15 cellular contexts compared by ENCODE assay signal in genomic region chr17:57894848-57895247, GRCh38. TPM values are rescaled to one million over a fixed set of nuclear protein-coding genes. Genes with fewer than 3 reads are reported as not detected.
DNase-seq lines count a peak whose midpoint lies in the region; ATAC-seq and TF ChIP-seq lines count a peak whose summit lies in the region.
"Had no signal": no experiment of that assay in that cellular context is flagged by ENCODE, and none has a peak within 500 bp of the region (broad histone marks: within the 10 kb centered on the region; RNA-seq: fewer than 3 reads in every experiment).

No MANE protein-coding gene starts in this region.

- intact Hi-C loops in transverse colon (cut with DNase I; ENCODE audit: low total_unique reads): loop anchor here (5.0 kb wide), 2 partner anchors 38 to 47 kb away; no protein-coding TSS in a partner anchor

- no peaks in the 10 kb centered on the region for H3K4me1 Mint-ChIP-seq in activated T-cell treated with anti-CD3 and anti-CD28 coated beads, Interleukin-2, amount 50 U/mL, for 72 hours (ENCODE audit: low read depth)
- no peaks in the 10 kb centered on the region for H3K4me1 Mint-ChIP-seq in activated T-cell treated with anti-CD3 and anti-CD28 coated beads, Interleukin-2, amount 50 U/mL, for 24 hours (ENCODE audit: low read depth)
- peaks cover 80% of the 10 kb centered on the region for H3K4me1 Mint-ChIP-seq in neural crest cell

- no peaks in the 10 kb centered on the region for H3K36me3 Mint-ChIP-seq in activated T-cell treated with anti-CD3 and anti-CD28 coated beads, Interleukin-2, amount 50 U/mL, for 72 hours (ENCODE audit: insufficient read depth in 2 of 2)
- H3K36me3 Mint-ChIP-seq in activated T-cell treated with anti-CD3 and anti-CD28 coated beads, Interleukin-2, amount 50 U/mL, for 24 hours (ENCODE audit: low read depth): no peaks in the 10 kb centered on the region
- H3K36me3 Mint-ChIP-seq in neural crest cell (ENCODE audit: low read depth): peaks cover 5% of the 10 kb centered on the region

- no peak overlapping the region for H3K4me3 ChIP-seq in transverse colon

- no peak overlapping the region for H3K4me3 Mint-ChIP-seq in activated T-cell treated with anti-CD3 and anti-CD28 coated beads, Interleukin-2, amount 50 U/mL, for 72 hours
- H3K4me3 Mint-ChIP-seq in activated T-cell treated with anti-CD3 and anti-CD28 coated beads, Interleukin-2, amount 50 U/mL, for 24 hours: no peak overlapping the region
- peak overlapping the region; percentile 15 for H3K4me3 Mint-ChIP-seq in neural crest cell
- H3K4me3 Mint-ChIP-seq: activated naive CD8-positive, alpha-beta T cell treated with anti-CD3 and anti-CD28 coated beads, Interleukin-2, amount 50 U/mL, for 24 hours had no signal

- DNase-seq in activated T-cell treated with anti-CD3 and anti-CD28 coated beads, Interleukin-2, amount 50 U/mL, for 72 hours: no peak
- no peak for DNase-seq in activated T-cell treated with anti-CD3 and anti-CD28 coated beads, Interleukin-2, amount 50 U/mL, for 24 hours
- DNase-seq in caudate nucleus (lab: John Stamatoyannopoulos, UW): no peak
- no peak for DNase-seq in neural crest cell (ENCODE audit: low read depth, low spot score)
- DNase-seq in transverse colon: no peak
- DNase-seq in activated CD4-positive, alpha-beta T cell treated with anti-CD3 and anti-CD28 coated beads, Interleukin-2, amount 50 U/mL, for 48 hours: no peak
- DNase-seq: activated naive CD8-positive, alpha-beta T cell treated with anti-CD3 and anti-CD28 coated beads, Interleukin-2, amount 50 U/mL, for 24 hours; KG1; NCI-H1436; NCI-H226; retina; stimulated activated CD4-positive, alpha-beta T cell treated with anti-CD3 and anti-CD28 coated beads, Interleukin-2, amount 100 ng/mL, for 48 hours had no signal

- no peak for TF ChIP-seq CTCF in neural crest cell (conservative IDR thresholded peaks at IDR 0.05)
- no peak for TF ChIP-seq CTCF in transverse colon (IDR thresholded peaks at IDR 0.05)

- TF ChIP-seq POLR2A in transverse colon (IDR thresholded peaks at IDR 0.05): no peak

- H3K27ac ChIP-seq in caudate nucleus (ENCODE audit: low read depth, low read length) (peak overlapping the region; percentile 68), transverse colon (peak overlapping the region; percentile 88 to 98 (median 92))
- H3K27ac ChIP-seq: VCaP had no signal

- H3K27ac Mint-ChIP-seq in activated T-cell treated with anti-CD3 and anti-CD28 coated beads, Interleukin-2, amount 50 U/mL, for 72 hours: no peak overlapping the region
- H3K27ac Mint-ChIP-seq in activated T-cell treated with anti-CD3 and anti-CD28 coated beads, Interleukin-2, amount 50 U/mL, for 24 hours: no peak overlapping the region
- peak overlapping the region; percentile 71 for H3K27ac Mint-ChIP-seq in neural crest cell (ENCODE audit: unreplicated experiment)
- H3K27ac Mint-ChIP-seq: activated naive CD8-positive, alpha-beta T cell treated with anti-CD3 and anti-CD28 coated beads, Interleukin-2, amount 50 U/mL, for 24 hours had no signal

- WGBS in transverse colon (ENCODE audit: low coverage in 1 of 2), 2 donors: 92% methylated on average over 1 of the region's 1 CpG

- peaks cover 6% of the 10 kb centered on the region for H3K27me3 Mint-ChIP-seq in activated T-cell treated with anti-CD3 and anti-CD28 coated beads, Interleukin-2, amount 50 U/mL, for 72 hours (ENCODE audit: low read depth)
- H3K27me3 Mint-ChIP-seq in activated T-cell treated with anti-CD3 and anti-CD28 coated beads, Interleukin-2, amount 50 U/mL, for 24 hours: peaks cover 2% of the 10 kb centered on the region
- peaks cover 2% of the 10 kb centered on the region for H3K27me3 Mint-ChIP-seq in neural crest cell (ENCODE audit: low read depth)

- H3K27me3 ChIP-seq in transverse colon: no peaks in the 10 kb centered on the region

- no peaks in the 10 kb centered on the region for H3K9me3 Mint-ChIP-seq in activated T-cell treated with anti-CD3 and anti-CD28 coated beads, Interleukin-2, amount 50 U/mL, for 72 hours
- no peaks in the 10 kb centered on the region for H3K9me3 Mint-ChIP-seq in activated T-cell treated with anti-CD3 and anti-CD28 coated beads, Interleukin-2, amount 50 U/mL, for 24 hours
- no peaks in the 10 kb centered on the region for H3K9me3 Mint-ChIP-seq in neural crest cell
- H3K9me3 Mint-ChIP-seq: activated naive CD8-positive, alpha-beta T cell treated with anti-CD3 and anti-CD28 coated beads, Interleukin-2, amount 50 U/mL, for 24 hours had no signal

- no peak for TF ChIP-seq EP300 in transverse colon (IDR thresholded peaks at IDR 0.05; ENCODE audit: low read depth)

- peak; percentile 22 to 54 for ATAC-seq in activated T-cell treated with anti-CD3 and anti-CD28 coated beads, Interleukin-2, amount 50 U/mL, for 72 hours (replicated peaks in 1 of 2)
- ATAC-seq in HG02763 (IDR thresholded peaks at IDR 0.05; ENCODE audit: unreplicated experiment) (no peak), HG02981 (IDR thresholded peaks at IDR 0.05; ENCODE audit: unreplicated experiment) (no peak)
- ATAC-seq: activated naive CD8-positive, alpha-beta T cell treated with anti-CD3 and anti-CD28 coated beads, Interleukin-2, amount 50 U/mL, for 24 hours had no signal

- in situ Hi-C loops in transverse colon (cut with MboI; ENCODE audit: low pct_ligation_motif_present in 1 of 4, low pct_unique_long_range_greater_than_20kb in 1 of 4, low sequenced_read_pairs in 3 of 4): loop anchor here in 1 of 4 donors (5.0 kb wide), 1 partner anchor 102 kb away; no protein-coding TSS in a partner anchor

- H3K9me3 ChIP-seq in transverse colon: no peaks in the 10 kb centered on the region

- H3K4me1 ChIP-seq in transverse colon: peaks cover 55 to 82% (median 62%) of the 10 kb centered on the region in 4 donors

- H3K36me3 ChIP-seq in transverse colon: no peaks in the 10 kb centered on the region

RNA-seq across cellular contexts. Expression of gene MRPS23, which starts 45.0 kb away (rescaled TPM):
- total RNA-seq in activated T-cell treated with anti-CD3 and anti-CD28 coated beads, Interleukin-2, amount 50 U/mL, for 72 hours: 10 to 100 TPM; 43.4 to 52.7 TPM
- total RNA-seq in neural crest cell (50.0 and 63.0 TPM in 2 replicates), transverse colon (10 to 100 TPM in 1 of 4 donors, 1 to 10 TPM in 2, under 1 TPM in 1; 0.37 to 11.1 (median 6.5) TPM)

Comparison
In these comparisons a context has a peak if more than half of its experiments do, and no peak if none do; other contexts are left out.
1. ATAC-seq: peak in activated T-cell treated with anti-CD3 and anti-CD28 coated beads, Interleukin-2, amount 50 U/mL, for 72 hours (2 of 2); none in HG02763 (single experiment) and HG02981 (single experiment).